ENCODE assay signal across 27 cellular contexts in genomic region chr9:77833686-77834429, GRCh38.
DNase-seq lines count a peak whose midpoint lies in the region; ATAC-seq and TF ChIP-seq lines count a peak whose summit lies in the region.
"Had no signal": no experiment of that assay in that cellular context is flagged by ENCODE, and none has a peak within 500 bp of the region (broad histone marks: within the 10 kb centered on the region; RNA-seq: fewer than 3 reads in every experiment).

No MANE protein-coding gene starts in this region.

- H3K4me1 Mint-ChIP-seq in nephron (peaks cover 43% of the 10 kb centered on the region), Caco-2 (ENCODE audit: low read depth, unreplicated experiment) (no peaks in the 10 kb centered on the region)

- H3K27me3 ChIP-seq in adipocyte (replicated peaks; ENCODE audit: control insufficient read depth, insufficient read depth, low read length) = no peaks in the 10 kb centered on the region
- H3K27me3 ChIP-seq in Caco-2 (replicated peaks; ENCODE audit: control insufficient read depth, insufficient read depth, low read length) = no peaks in the 10 kb centered on the region
- no peaks in the 10 kb centered on the region for H3K27me3 ChIP-seq in HAP-1 (ENCODE audit: low read depth)
- H3K27me3 ChIP-seq: adrenal gland, right atrium auricular region had no signal

- H3K4me3 ChIP-seq in adipocyte (ENCODE audit: low read length) (no peak overlapping the region), Caco-2 (ENCODE audit: low read depth, low read length) (no peak overlapping the region), HAP-1 (no peak overlapping the region)
- H3K4me3 ChIP-seq: adrenal gland, right atrium auricular region, smooth muscle cell had no signal

- TF ChIP-seq CTCF in nephron (IDR thresholded peaks at IDR 0.05; ENCODE audit: unreplicated experiment in 3 of 3) (no peak), Caco-2 (IDR thresholded peaks at IDR 0.05; ENCODE audit: insufficient read depth in 1 of 2, low read depth in 1 of 2, low read length in 1 of 2, severe bottlenecking in 1 of 2, unreplicated experiment in 1 of 2) (no peak)

- peaks cover 33% of the 10 kb centered on the region for H3K4me1 ChIP-seq in adipocyte (ENCODE audit: control insufficient read depth, insufficient read depth, low read length)
- H3K4me1 ChIP-seq in Caco-2 = no peaks in the 10 kb centered on the region
- no peaks in the 10 kb centered on the region for H3K4me1 ChIP-seq in HAP-1

- CTCF ChIA-PET in Caco-2 (lab: Charles Lee) = no interaction called here

- H3K4me3 Mint-ChIP-seq in nephron = no peak overlapping the region
- no peak overlapping the region for H3K4me3 Mint-ChIP-seq in Caco-2 (ENCODE audit: unreplicated experiment)
- H3K4me3 Mint-ChIP-seq: activated CD8-positive, alpha-beta memory T cell treated with anti-CD3 and anti-CD28 coated beads, Interleukin-2, amount 10 ng/mL, durations not matched to agents 7 days and 5 days; brain; CD14-positive monocyte; neural crest cell had no signal

- no peaks in the 10 kb centered on the region for H3K9me3 ChIP-seq in adipocyte (ENCODE audit: control insufficient read depth, low read length)
- no peaks in the 10 kb centered on the region for H3K9me3 ChIP-seq in Caco-2
- H3K9me3 ChIP-seq in HAP-1 = no peaks in the 10 kb centered on the region
- H3K9me3 ChIP-seq: adrenal gland, right atrium auricular region had no signal

- intact Hi-C loops in Caco-2 (cut with micrococcal nuclease; ENCODE audit: unreplicated experiment) = no loop called here

- no peaks in the 10 kb centered on the region for H3K9me3 Mint-ChIP-seq in nephron
- no peaks in the 10 kb centered on the region for H3K9me3 Mint-ChIP-seq in Caco-2 (ENCODE audit: unreplicated experiment)
- H3K9me3 Mint-ChIP-seq: brain, CD14-positive monocyte, neural crest cell had no signal

- H3K27me3 Mint-ChIP-seq in nephron (ENCODE audit: low read depth) (no peaks in the 10 kb centered on the region), Caco-2 (ENCODE audit: insufficient read depth, unreplicated experiment) (no peaks in the 10 kb centered on the region)
- H3K27me3 Mint-ChIP-seq: brain had no signal

- H3K27ac Mint-ChIP-seq in nephron (peak overlapping the region in 2 of 3 experiments; percentile 13 to 60), Caco-2 (ENCODE audit: unreplicated experiment) (no peak overlapping the region)
- H3K27ac Mint-ChIP-seq: activated CD8-positive, alpha-beta memory T cell treated with anti-CD3 and anti-CD28 coated beads, Interleukin-2, amount 10 ng/mL, durations not matched to agents 7 days and 5 days had no signal

- peak; percentile 23 for DNase-seq in GM03348 (ENCODE audit: low spot score)
- DNase-seq in NCI-H1417 (lab: John Stamatoyannopoulos, UW) = peak in 2 of 3 experiments; percentile 34 to 72
- DNase-seq in adipocyte (ENCODE audit: low read depth) = peak; percentile 49
- DNase-seq in Caco-2 = no peak
- no peak for DNase-seq in HAP-1 (ENCODE audit: low spot score in 2 of 2)
- DNase-seq: activated CD4-positive, CD25-positive, alpha-beta regulatory T cell; activated CD8-positive, alpha-beta memory T cell treated with anti-CD3 and anti-CD28 coated beads, Interleukin-2, amount 10 ng/mL, durations not matched to agents 7 days and 5 days; activated naive CD4-positive, alpha-beta T cell treated with Interleukin-2 at 50 U/mL for 16 hours; activated T-cell treated with anti-CD3 and anti-CD28 coated beads, Interleukin-2, amount 50 U/mL, for 48 hours; adrenal gland; cerebellar nuclear complex; DND-41; foreskin melanocyte; GOT3; IMR-90; left cardiac atrium; NCI-H510A; SHP77 treated with DMSO at 0.1 percent for 48 hours; trophoblast cell had no signal

- no peak overlapping the region for H3K9ac ChIP-seq in adipocyte (ENCODE audit: low read length)

- POLR2A ChIA-PET in Caco-2 (lab: Charles Lee) = no interaction called here

- no peak for ATAC-seq in HG02763 (IDR thresholded peaks at IDR 0.05; ENCODE audit: unreplicated experiment)
- ATAC-seq: activated CD8-positive, alpha-beta memory T cell treated with anti-CD3 and anti-CD28 coated beads, Interleukin-2, amount 10 ng/mL, durations not matched to agents 7 days and 5 days; left cardiac atrium; Panc1 had no signal

- in situ Hi-C loops in HAP-1 (cut with MboI; ENCODE audit: low sequenced_read_pairs) = no loop called here

- no TSS peak for BruUV-seq in Caco-2 (replicated peaks; lab: Mats Ljungman, UMichigan)

- peaks cover 3% of the 10 kb centered on the region for H3K36me3 Mint-ChIP-seq in nephron (ENCODE audit: low read depth)
- no peaks in the 10 kb centered on the region for H3K36me3 Mint-ChIP-seq in Caco-2 (ENCODE audit: insufficient read depth, unreplicated experiment)
- H3K36me3 Mint-ChIP-seq: brain had no signal

- H3K36me3 ChIP-seq in adipocyte (ENCODE audit: control insufficient read depth, insufficient read depth, low read length, severe bottlenecking) = no peaks in the 10 kb centered on the region
- H3K36me3 ChIP-seq in Caco-2 (ENCODE audit: control insufficient read depth, insufficient read depth, low read length) = no peaks in the 10 kb centered on the region
- no peaks in the 10 kb centered on the region for H3K36me3 ChIP-seq in HAP-1 (replicated peaks)
- H3K36me3 ChIP-seq: adrenal gland, right atrium auricular region had no signal

Comparison
In these comparisons a context has a peak if more than half of its experiments do, and no peak if none do; other contexts are left out.
1. DNase-seq: peak in GM03348 (single experiment), NCI-H1417 (2 of 3) and adipocyte (single experiment); none in Caco-2 (0 of 2) and HAP-1 (0 of 2).